In genomic region chr12:109719123-109720022, GRCh38 we compare ENCODE assay signal across 12 cellular contexts. TPM values are rescaled to one million over a fixed set of nuclear protein-coding genes. Genes with fewer than 3 reads are reported as not detected.
A peak's percentile ranks its signal among the peaks of the same experiment; 100 is the strongest.
DNase-seq lines count a peak whose midpoint lies in the region; ATAC-seq and TF ChIP-seq lines count a peak whose summit lies in the region.
"Had no signal": no experiment of that assay in that cellular context is flagged by ENCODE, and none has a peak within 500 bp of the region (broad histone marks: within the 10 kb centered on the region; RNA-seq: fewer than 3 reads in every experiment).

No MANE protein-coding gene starts in this region.

- TF ChIP-seq CTCF in AG04450 (IDR thresholded peaks at IDR 0.05; ENCODE audit: low read depth, low read length) (peak; percentile 37; the same call in 1 of the 2 replicates), HFF-Myc (IDR thresholded peaks at IDR 0.05; ENCODE audit: low read depth, low read length, missing control alignments) (peak; percentile 27), body of pancreas (IDR thresholded peaks at IDR 0.05) (peak in 3 of 7 experiments; percentile 16 to 21 (median 18))

- no peaks in the 10 kb centered on the region for H3K36me3 ChIP-seq in body of pancreas (replicated peaks in 1 of 2; ENCODE audit: insufficient read depth in 1 of 2, low read depth in 2 of 2)
- H3K36me3 ChIP-seq: spleen had no signal

- no peak overlapping the region for H3K27ac Mint-ChIP-seq in activated CD4-positive, alpha-beta T cell treated with anti-CD3 and anti-CD28 coated beads, Interleukin-2, amount 10 ng/mL, durations not matched to agents 24 days and 14 days
- H3K27ac Mint-ChIP-seq: stimulated activated naive CD8-positive, alpha-beta T cell treated with anti-CD3 and anti-CD28 coated beads, Interleukin-15, Interleukin-2, amounts not matched to agents 100 ng/mL and 50 ng/mL, for 24 hours had no signal

- H3K9me3 ChIP-seq in AG04450 (ENCODE audit: control insufficient read depth, insufficient read depth, low read length) (no peaks in the 10 kb centered on the region), body of pancreas (no peaks in the 10 kb centered on the region)
- H3K9me3 ChIP-seq: spleen had no signal

- no peak overlapping the region for H3K4me3 Mint-ChIP-seq in activated CD4-positive, alpha-beta T cell treated with anti-CD3 and anti-CD28 coated beads, Interleukin-2, amount 10 ng/mL, durations not matched to agents 24 days and 14 days
- H3K4me3 Mint-ChIP-seq: stimulated activated naive CD8-positive, alpha-beta T cell treated with anti-CD3 and anti-CD28 coated beads, Interleukin-15, Interleukin-2, amounts not matched to agents 100 ng/mL and 50 ng/mL, for 24 hours had no signal

- H3K4me3 ChIP-seq in AG04450 (ENCODE audit: low read depth, low read length) = no peak overlapping the region
- no peak overlapping the region for H3K4me3 ChIP-seq in HFF-Myc (replicated peaks; ENCODE audit: low read depth, low read length)
- no peak overlapping the region for H3K4me3 ChIP-seq in body of pancreas

- H3K36me3 Mint-ChIP-seq in activated CD4-positive, alpha-beta T cell treated with anti-CD3 and anti-CD28 coated beads, Interleukin-2, amount 10 ng/mL, durations not matched to agents 24 days and 14 days (ENCODE audit: low read depth) = no peaks in the 10 kb centered on the region

- H3K4me1 Mint-ChIP-seq in activated CD4-positive, alpha-beta T cell treated with anti-CD3 and anti-CD28 coated beads, Interleukin-2, amount 10 ng/mL, durations not matched to agents 24 days and 14 days = no peaks in the 10 kb centered on the region

- WGBS in body of pancreas, 2 donors = 63 to 68% methylated on average over 12 of the region's 12 CpGs

- peaks cover 56% of the 10 kb centered on the region for H3K27me3 ChIP-seq in AG04450 (ENCODE audit: control insufficient read depth, insufficient read depth, low read length)
- no peaks in the 10 kb centered on the region for H3K27me3 ChIP-seq in body of pancreas

- DNase-seq in AG04450 (ENCODE audit: low read depth, low spot score) (no peak), HFF-Myc (ENCODE audit: extremely low read depth, low read depth) (no peak), body of pancreas (no peak), kidney glomerular epithelial cell (lab: John Stamatoyannopoulos, UW) (peak; percentile 19), NCI-H1694 (lab: John Stamatoyannopoulos, UW) (no peak), Ammon's horn (ENCODE audit: low spot score) (no peak)
- no peak for DNase-seq in activated CD4-positive, alpha-beta T cell treated with anti-CD3 and anti-CD28 coated beads, Interleukin-2, amount 10 ng/mL, durations not matched to agents 24 days and 14 days
- DNase-seq: GF-D8, NCI-H2171 treated with DMSO at 0.1 percent for 48 hours, spleen had no signal

- H3K27ac ChIP-seq in AG04450 (ENCODE audit: low read depth, low read length) (no peak overlapping the region), body of pancreas (peak overlapping the region in 3 of 4 donors; percentile 54 to 71 (median 55))

- POLR2A ChIA-PET in AG04450 (lab: Yijun Ruan, JAX) = no interaction called here

- no peak for TF ChIP-seq POLR2A in body of pancreas (IDR thresholded peaks at IDR 0.05)

- ATAC-seq in body of pancreas (no peak), GM21447 (IDR thresholded peaks at IDR 0.05; ENCODE audit: unreplicated experiment) (no peak)

- CTCF ChIA-PET in AG04450 (lab: Charles Lee) = interaction anchor here (0.8 to 2.6 kb wide), 4 partner anchors 23 to 59 kb away, joined by 3 to 12 read pairs (median 4); no protein-coding TSS in a partner anchor

- peaks cover 41% of the 10 kb centered on the region for H3K27me3 Mint-ChIP-seq in activated CD4-positive, alpha-beta T cell treated with anti-CD3 and anti-CD28 coated beads, Interleukin-2, amount 10 ng/mL, durations not matched to agents 24 days and 14 days

- intact Hi-C loops in body of pancreas (cut with DNase I) = no loop called here
- intact Hi-C loops in activated CD4-positive, alpha-beta T cell treated with anti-CD3 and anti-CD28 coated beads, Interleukin-2, amount 10 ng/mL, durations not matched to agents 24 days and 14 days (cut with micrococcal nuclease) = no loop called here

- H3K9me3 Mint-ChIP-seq in activated CD4-positive, alpha-beta T cell treated with anti-CD3 and anti-CD28 coated beads, Interleukin-2, amount 10 ng/mL, durations not matched to agents 24 days and 14 days = no peaks in the 10 kb centered on the region
- H3K9me3 Mint-ChIP-seq: stimulated activated naive CD8-positive, alpha-beta T cell treated with anti-CD3 and anti-CD28 coated beads, Interleukin-15, Interleukin-2, amounts not matched to agents 100 ng/mL and 50 ng/mL, for 24 hours had no signal

- H3K4me1 ChIP-seq in body of pancreas = peaks cover 74% of the 10 kb centered on the region

RNA-seq across cellular contexts. Expression of gene FAM222A, which starts 5.7 kb away (rescaled TPM):
- 0.15 and 0.16 TPM in 2 replicates for polyA plus RNA-seq in AG04450 (2011; rRNA removed)
- 0.14 TPM in 1 of 2 replicates, not detected in the other for polyA minus RNA-seq in AG04450 (2011; rRNA and poly(A)+ RNA removed)
- 10 to 100 TPM in 1 of 2 donors, 1 to 10 TPM in 1; 8.0 to 16.2 TPM for total RNA-seq in body of pancreas
- 1.3 and 1.5 TPM in 2 replicates for total RNA-seq in activated CD4-positive, alpha-beta T cell treated with anti-CD3 and anti-CD28 coated beads, Interleukin-2, amount 10 ng/mL, durations not matched to agents 24 days and 14 days
